7 cellular contexts compared by ENCODE assay signal in the genomic region with DNA sequence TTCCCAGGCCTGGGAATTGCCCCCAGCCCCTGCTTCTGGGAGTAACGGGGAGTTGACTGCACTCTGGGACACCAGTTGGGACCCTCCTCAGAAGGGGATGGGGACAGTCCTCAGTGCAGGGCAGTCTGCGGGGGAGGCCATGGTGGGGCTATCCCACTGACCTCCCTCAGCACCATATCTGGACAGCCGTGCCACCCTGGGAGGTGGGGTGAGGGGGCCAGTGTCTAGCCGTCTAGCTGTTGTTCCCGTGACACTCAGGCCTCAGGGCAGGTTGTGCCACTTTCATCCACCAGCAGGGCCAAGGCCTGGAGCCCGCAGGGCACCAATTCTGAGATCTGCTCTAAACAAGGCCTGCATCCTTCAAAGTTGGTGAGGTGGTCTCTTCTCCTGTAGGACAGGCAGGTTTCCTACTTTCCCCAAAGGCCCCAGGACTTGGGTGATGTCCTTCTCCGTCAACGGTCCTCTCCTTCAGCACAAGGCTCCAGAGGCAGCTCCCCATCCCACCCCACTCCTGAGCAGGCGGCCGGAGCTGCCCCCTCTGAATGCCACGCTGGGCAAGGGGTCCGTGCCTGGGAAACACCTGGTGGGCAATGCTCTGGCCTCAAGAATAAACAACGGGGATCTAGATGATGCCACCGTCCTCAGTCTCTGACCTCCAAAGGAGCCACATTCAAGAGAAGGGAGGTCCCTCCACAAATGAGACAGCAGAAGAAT. TPM values are rescaled to one million over a fixed set of nuclear protein-coding genes. Genes with fewer than 3 reads are reported as not detected.
DNase-seq lines count a peak whose midpoint lies in the region; ATAC-seq and TF ChIP-seq lines count a peak whose summit lies in the region.

No MANE protein-coding gene starts in this region.

- intact Hi-C loops in HCT116 (cut with micrococcal nuclease): no loop called here
- intact Hi-C loops in right lobe of liver (cut with DNase I): no loop called here

- no peaks in the 10 kb centered on the region for H3K9me2 ChIP-seq in HCT116 (ENCODE audit: insufficient read depth)

- POLR2A ChIA-PET in HCT116 (lab: Charles Lee): interaction anchor here (0.7 to 3.7 kb wide), 14 partner anchors 8 to 53 kb away, joined by 3 to 33 read pairs (median 4); a partner anchor contains a TSS
- POLR2A ChIA-PET in activated naive CD8-positive, alpha-beta T cell treated with anti-CD3 and anti-CD28 coated beads, Interleukin-2, amount 10 ng/mL, durations not matched to agents 7 days and 5 days (lab: Charles Lee): interaction anchor here (0.7 to 2.0 kb wide), 3 partner anchors 12 to 201 kb away, joined by 3 to 8 read pairs (median 6); a partner anchor contains a TSS

- TF ChIP-seq CTCF in HCT116 (IDR thresholded peaks at IDR 0.05 in 2 of 3, conservative IDR thresholded peaks at IDR 0.05 in 1 of 3; ENCODE audit: borderline replicate concordance in 1 of 3, insufficient read depth in 1 of 3, low read depth in 2 of 3, low read length in 2 of 3) (no peak), right lobe of liver (IDR thresholded peaks at IDR 0.05) (no peak)

- CTCF ChIA-PET in HCT116 (lab: Charles Lee): interaction anchor here (1.2 to 4.5 kb wide), 4 partner anchors 10 to 49 kb away, joined by 3 to 19 read pairs (median 12); no protein-coding TSS in a partner anchor

- 57% methylated on average over 1 of the region's 14 CpGs for WGBS in right lobe of liver (ENCODE audit: insufficient coverage, low coverage, low lambda C conversion rate, missing lambda C conversion rate)

- H3K9ac ChIP-seq in HCT116 (ENCODE audit: low read length): peak overlapping the region; percentile 89

- no peaks in the 10 kb centered on the region for H3K9me3 Mint-ChIP-seq in activated naive CD8-positive, alpha-beta T cell treated with anti-CD3 and anti-CD28 coated beads, Interleukin-2, amount 10 ng/mL, durations not matched to agents 7 days and 5 days

- H3K36me3 ChIP-seq in HCT116 (ENCODE audit: control insufficient read depth in 1 of 2, insufficient read depth in 2 of 2, low read length in 2 of 2): no peaks in the 10 kb centered on the region
- H3K36me3 ChIP-seq in right lobe of liver: no peaks in the 10 kb centered on the region

- peak overlapping the region; percentile 92 for H3K4me2 ChIP-seq in HCT116 (ENCODE audit: low read length)

- H3K4me3 ChIP-seq in HCT116 (replicated peaks in 1 of 2; ENCODE audit: low read depth in 1 of 2, low read length in 2 of 2) (peak overlapping the region; percentile 66 to 68), right lobe of liver (no peak overlapping the region)

- H3K79me2 ChIP-seq in HCT116 (ENCODE audit: insufficient read depth, low read length): no peaks in the 10 kb centered on the region

- no peaks in the 10 kb centered on the region for H4K20me1 ChIP-seq in HCT116 (ENCODE audit: insufficient read depth)

- no peak overlapping the region for H2AFZ ChIP-seq in HCT116 (ENCODE audit: low read depth, low read length, poor library complexity, severe bottlenecking)

- H3K27me3 ChIP-seq in HCT116 (ENCODE audit: insufficient read depth, low read length) (no peaks in the 10 kb centered on the region), right lobe of liver (no peaks in the 10 kb centered on the region)

- H3K4me1 ChIP-seq in HCT116 (ENCODE audit: control insufficient read depth in 1 of 2, insufficient read depth in 2 of 2, low read length in 2 of 2) (peaks cover 42 to 90% of the 10 kb centered on the region in 2 experiments), right lobe of liver (peaks cover 0 to 6% (median 2%) of the 10 kb centered on the region in 4 donors)

- no peak overlapping the region for H3K4me3 Mint-ChIP-seq in activated naive CD8-positive, alpha-beta T cell treated with anti-CD3 and anti-CD28 coated beads, Interleukin-2, amount 10 ng/mL, durations not matched to agents 7 days and 5 days

- no peak for DNase-seq in HCT116 (ENCODE audit: low read depth, low spot score)
- DNase-seq in activated naive CD8-positive, alpha-beta T cell treated with anti-CD3 and anti-CD28 coated beads, Interleukin-2, amount 10 ng/mL, durations not matched to agents 7 days and 5 days: no peak
- DNase-seq in right lobe of liver: no peak
- no peak for DNase-seq in substantia nigra (lab: John Stamatoyannopoulos, UW)
- no peak for DNase-seq in SKM-1 (lab: John Stamatoyannopoulos, UW; ENCODE audit: unreplicated experiment)
- no peak for DNase-seq in AML-193 (lab: John Stamatoyannopoulos, UW)
- DNase-seq in activated naive CD4-positive, alpha-beta T cell treated with Interleukin-2 at 50 U/mL for 16 hours: no peak

- RAD21 ChIA-PET in HCT116 (lab: Charles Lee; ENCODE audit: low non-redundant PET in 1 of 2, low total read pairs in 2 of 2, uncharacterized antibody in 2 of 2, unreplicated experiment in 2 of 2): interaction anchor here in 1 of 2 experiments (0.7 kb wide), 1 partner anchor 24 kb away, joined by 4 read pairs; no protein-coding TSS in a partner anchor

- TF ChIP-seq RAD21 in HCT116 (IDR thresholded peaks at IDR 0.05; ENCODE audit: low read depth): no peak

- H3K27ac Mint-ChIP-seq in activated naive CD8-positive, alpha-beta T cell treated with anti-CD3 and anti-CD28 coated beads, Interleukin-2, amount 10 ng/mL, durations not matched to agents 7 days and 5 days: peak overlapping the region; percentile 60

- peaks cover 1% of the 10 kb centered on the region for H3K36me3 Mint-ChIP-seq in activated naive CD8-positive, alpha-beta T cell treated with anti-CD3 and anti-CD28 coated beads, Interleukin-2, amount 10 ng/mL, durations not matched to agents 7 days and 5 days

- H3K4me1 Mint-ChIP-seq in activated naive CD8-positive, alpha-beta T cell treated with anti-CD3 and anti-CD28 coated beads, Interleukin-2, amount 10 ng/mL, durations not matched to agents 7 days and 5 days: peaks cover 12% of the 10 kb centered on the region

- H3K27me3 Mint-ChIP-seq in activated naive CD8-positive, alpha-beta T cell treated with anti-CD3 and anti-CD28 coated beads, Interleukin-2, amount 10 ng/mL, durations not matched to agents 7 days and 5 days: no peaks in the 10 kb centered on the region

- H3K27ac ChIP-seq in HCT116 (ENCODE audit: low read depth, low read length) (peak overlapping the region; percentile 99), right lobe of liver (peak overlapping the region; percentile 75 to 92 (median 76)), substantia nigra (ENCODE audit: low read depth, low read length, poor library complexity, severe bottlenecking) (peak overlapping the region; percentile 100)

- TF ChIP-seq POLR2A in HCT116 (IDR thresholded peaks at IDR 0.05; ENCODE audit: borderline replicate concordance, extremely low read depth, insufficient read depth, insufficient read length): no peak
- TF ChIP-seq POLR2A in right lobe of liver (IDR thresholded peaks at IDR 0.05): no peak

- H3K9me3 ChIP-seq in HCT116 (ENCODE audit: control insufficient read depth in 1 of 2, insufficient read depth in 1 of 2, low read depth in 1 of 2, low read length in 2 of 2): no peaks in the 10 kb centered on the region
- peaks cover 0 to 2% (median 0%) of the 10 kb centered on the region in 4 donors for H3K9me3 ChIP-seq in right lobe of liver

- BruUV-seq in HCT116 (replicated peaks; lab: Mats Ljungman, UMichigan): no TSS peak

- ATAC-seq in HCT116: no peak
- ATAC-seq in activated naive CD8-positive, alpha-beta T cell treated with anti-CD3 and anti-CD28 coated beads, Interleukin-2, amount 10 ng/mL, durations not matched to agents 7 days and 5 days (ENCODE audit: low read depth): no peak
- ATAC-seq in right lobe of liver: no peak

TF ChIP-seq in HCT116, 20 proteins besides CTCF, POLR2A, EP300 and RAD21 (continues in another document):
- TF ChIP-seq, protein P1, sequence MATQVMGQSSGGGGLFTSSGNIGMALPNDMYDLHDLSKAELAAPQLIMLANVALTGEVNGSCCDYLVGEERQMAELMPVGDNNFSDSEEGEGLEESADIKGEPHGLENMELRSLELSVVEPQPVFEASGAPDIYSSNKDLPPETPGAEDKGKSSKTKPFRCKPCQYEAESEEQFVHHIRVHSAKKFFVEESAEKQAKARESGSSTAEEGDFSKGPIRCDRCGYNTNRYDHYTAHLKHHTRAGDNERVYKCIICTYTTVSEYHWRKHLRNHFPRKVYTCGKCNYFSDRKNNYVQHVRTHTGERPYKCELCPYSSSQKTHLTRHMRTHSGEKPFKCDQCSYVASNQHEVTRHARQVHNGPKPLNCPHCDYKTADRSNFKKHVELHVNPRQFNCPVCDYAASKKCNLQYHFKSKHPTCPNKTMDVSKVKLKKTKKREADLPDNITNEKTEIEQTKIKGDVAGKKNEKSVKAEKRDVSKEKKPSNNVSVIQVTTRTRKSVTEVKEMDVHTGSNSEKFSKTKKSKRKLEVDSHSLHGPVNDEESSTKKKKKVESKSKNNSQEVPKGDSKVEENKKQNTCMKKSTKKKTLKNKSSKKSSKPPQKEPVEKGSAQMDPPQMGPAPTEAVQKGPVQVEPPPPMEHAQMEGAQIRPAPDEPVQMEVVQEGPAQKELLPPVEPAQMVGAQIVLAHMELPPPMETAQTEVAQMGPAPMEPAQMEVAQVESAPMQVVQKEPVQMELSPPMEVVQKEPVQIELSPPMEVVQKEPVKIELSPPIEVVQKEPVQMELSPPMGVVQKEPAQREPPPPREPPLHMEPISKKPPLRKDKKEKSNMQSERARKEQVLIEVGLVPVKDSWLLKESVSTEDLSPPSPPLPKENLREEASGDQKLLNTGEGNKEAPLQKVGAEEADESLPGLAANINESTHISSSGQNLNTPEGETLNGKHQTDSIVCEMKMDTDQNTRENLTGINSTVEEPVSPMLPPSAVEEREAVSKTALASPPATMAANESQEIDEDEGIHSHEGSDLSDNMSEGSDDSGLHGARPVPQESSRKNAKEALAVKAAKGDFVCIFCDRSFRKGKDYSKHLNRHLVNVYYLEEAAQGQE (IDR thresholded peaks at IDR 0.05; ENCODE audit: low read depth): no peak
- TF ChIP-seq FOSL1 (IDR thresholded peaks at IDR 0.05; ENCODE audit: low read depth) (no peak), SIN3A (IDR thresholded peaks at IDR 0.05; ENCODE audit: low read depth) (no peak), POLR2AphosphoS5 (IDR thresholded peaks at IDR 0.05; ENCODE audit: low read depth, low read length) (no peak; the same call in 1 of the 2 replicates), EZH2phosphoT487 (IDR thresholded peaks at IDR 0.05; ENCODE audit: borderline replicate concordance) (no peak), ZFX (IDR thresholded peaks at IDR 0.05) (no peak), EGR1 (IDR thresholded peaks at IDR 0.05; ENCODE audit: low read depth) (no peak)
- TF ChIP-seq, protein P2, sequence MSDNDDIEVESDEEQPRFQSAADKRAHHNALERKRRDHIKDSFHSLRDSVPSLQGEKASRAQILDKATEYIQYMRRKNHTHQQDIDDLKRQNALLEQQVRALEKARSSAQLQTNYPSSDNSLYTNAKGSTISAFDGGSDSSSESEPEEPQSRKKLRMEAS (IDR thresholded peaks at IDR 0.05): no peak

RNA-seq across cellular contexts. Expression of a gene that starts 43.0 kb away (rescaled TPM):
- total RNA-seq in HCT116 (2021; ENCODE audit: unreplicated experiment) (2,752 TPM), right lobe of liver (100 to 1,000 TPM; 180 to 373 (median 252) TPM)
- polyA plus RNA-seq in HCT116 (2012): 2,841 and 3,306 TPM in 2 replicates
- 1,000 to 10,000 TPM; 1,404 to 1,416 TPM for total RNA-seq in activated naive CD8-positive, alpha-beta T cell treated with anti-CD3 and anti-CD28 coated beads, Interleukin-2, amount 10 ng/mL, durations not matched to agents 7 days and 5 days

Comparison
In these comparisons a context has a peak if more than half of its experiments do, and no peak if none do; other contexts are left out.
1. H3K4me3 ChIP-seq: peak in HCT116 (2 of 2); none in right lobe of liver (0 of 3).
2. Peak in every context shown above with its lines, with median percentiles within 50 percentile points of each other: H3K27ac ChIP-seq.